In genomic region chr22:28044546-28045173, GRCh38 we compare ENCODE assay signal across 26 cellular contexts.
"Had no signal": no experiment of that assay in that cellular context is flagged by ENCODE, and none has a peak within 500 bp of the region (broad histone marks: within the 10 kb centered on the region; RNA-seq: fewer than 3 reads in every experiment).

No MANE protein-coding gene starts in this region.

- H3K27ac Mint-ChIP-seq: endodermal cell; memory B cell; nephron; stimulated activated naive B cell treated with anti-CD40 and anti-IgM and Interleukin-4, amounts not matched to agents 10 μg/mL and 1 μg/mL and 100 μg/mL, for 72 hours had no signal

- H3K27me3 Mint-ChIP-seq: stimulated activated naive CD8-positive, alpha-beta T cell treated with anti-CD3 and anti-CD28 coated beads, Interleukin-15, amount 100 ng/mL, for 72 hours had no signal

- H3K9me3 Mint-ChIP-seq: endodermal cell; memory B cell; stimulated activated naive CD8-positive, alpha-beta T cell treated with anti-CD3 and anti-CD28 coated beads, Interleukin-15, amount 100 ng/mL, for 72 hours had no signal

- H3K36me3 Mint-ChIP-seq: memory B cell; naive B cell; stimulated activated naive B cell treated with anti-CD40 and anti-IgM and Interleukin-4, amounts not matched to agents 10 μg/mL and 1 μg/mL and 100 μg/mL, for 72 hours had no signal

- H3K4me1 ChIP-seq: psoas muscle, right lobe of liver, uterus had no signal

- H3K36me3 ChIP-seq: left ventricle myocardium inferior, lower lobe of right lung, right lobe of liver, spleen, thoracic aorta, uterus had no signal

- ATAC-seq: lower lobe of right lung; right lobe of liver; stimulated activated naive B cell treated with anti-CD40 and anti-IgM and Interleukin-4, amounts not matched to agents 10 μg/mL and 1 μg/mL and 100 μg/mL, for 72 hours; stimulated activated naive CD8-positive, alpha-beta T cell treated with anti-CD3 and anti-CD28 coated beads, Interleukin-15, amount 100 ng/mL, for 72 hours had no signal

- H3K9me3 ChIP-seq: lower lobe of right lung, right lobe of liver, thoracic aorta, uterus had no signal

- H3K27ac ChIP-seq: hepatocyte, left ventricle myocardium inferior, lower lobe of right lung, parathyroid adenoma, psoas muscle, right lobe of liver, spleen, thoracic aorta had no signal

- H3K4me3 Mint-ChIP-seq: endodermal cell; memory B cell; naive B cell; nephron; stimulated activated naive B cell treated with anti-CD40 and anti-IgM and Interleukin-4, amounts not matched to agents 10 μg/mL and 1 μg/mL and 100 μg/mL, for 72 hours; stimulated activated naive CD8-positive, alpha-beta T cell treated with anti-CD3 and anti-CD28 coated beads, Interleukin-15, amount 100 ng/mL, for 72 hours had no signal

- H3K27me3 ChIP-seq: hepatocyte, right lobe of liver, spleen, uterus had no signal

- DNase-seq: dermis blood vessel endothelial cell; effector CD4-positive, alpha-beta T cell; endodermal cell; foreskin melanocyte; head of caudate nucleus; kidney; left cardiac atrium; left ventricle myocardium inferior; lower lobe of right lung; naive B cell; psoas muscle; retina; right lobe of liver; spleen; stimulated activated CD4-positive, alpha-beta T cell treated with anti-CD3 and anti-CD28 coated beads, Interleukin-15, amount 100 ng/mL, for 24 hours; stimulated activated CD4-positive, alpha-beta T cell treated with anti-CD3 and anti-CD28 coated beads, Interleukin-1b, Interleukin-23, amount 100 ng/mL, for 48 hours; stimulated activated CD4-positive, alpha-beta T cell treated with anti-CD3 and anti-CD28 coated beads, Interleukin-4, amount 100 ng/mL, for 24 hours; stimulated activated naive B cell treated with anti-CD40 and anti-IgM and Interleukin-4, amounts not matched to agents 10 μg/mL and 1 μg/mL and 100 μg/mL, for 72 hours; stimulated activated naive CD8-positive, alpha-beta T cell treated with anti-CD3 and anti-CD28 coated beads, Interleukin-15, amount 100 ng/mL, for 72 hours; substantia nigra; uterus had no signal

- H3K4me3 ChIP-seq: hepatocyte, left ventricle myocardium inferior, lower lobe of right lung, psoas muscle, right lobe of liver, spleen, thoracic aorta, uterus had no signal

- H3K4me1 Mint-ChIP-seq: naive B cell; nephron; stimulated activated naive CD8-positive, alpha-beta T cell treated with anti-CD3 and anti-CD28 coated beads, Interleukin-15, amount 100 ng/mL, for 72 hours had no signal
